Comparison of ENCODE assay signal across 8 cellular contexts in the genomic region with DNA sequence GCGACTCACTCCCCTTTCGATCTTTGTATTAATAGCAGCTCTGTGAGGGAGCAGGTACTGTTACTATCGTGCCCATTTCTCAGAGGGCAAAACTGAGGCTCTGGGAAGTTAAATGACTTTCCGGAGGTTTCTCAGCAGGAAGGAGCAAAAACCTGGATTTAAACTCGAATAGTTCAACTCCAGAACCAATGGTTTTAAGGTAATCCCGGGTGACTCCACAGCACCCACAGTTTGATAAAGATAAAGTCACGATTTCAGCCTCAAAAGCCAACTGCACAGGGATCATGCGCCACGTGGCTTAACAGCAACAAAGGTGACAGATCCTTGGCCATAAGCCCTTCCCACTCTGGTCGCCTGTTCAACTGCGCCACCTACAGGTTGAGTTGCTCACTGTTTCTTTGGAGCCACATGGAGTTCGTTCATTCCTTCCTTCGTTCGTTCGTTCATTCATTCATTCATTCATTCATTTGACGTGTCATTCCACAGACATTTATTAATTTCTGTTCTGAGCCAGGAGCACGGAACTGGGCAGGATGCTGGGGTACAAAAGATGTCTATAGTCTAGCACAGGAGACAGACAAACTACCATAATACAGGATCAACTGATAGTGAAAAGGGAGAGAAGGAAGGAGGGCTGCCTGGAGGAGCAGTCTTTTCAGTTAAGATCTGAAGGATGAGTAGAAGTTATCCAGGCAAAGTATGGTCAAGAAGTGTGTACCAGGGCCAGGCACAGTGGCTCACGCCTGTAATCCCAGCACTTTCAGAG.
DNase-seq lines count a peak whose midpoint lies in the region; ATAC-seq, FAIRE-seq and TF ChIP-seq lines count a peak whose summit lies in the region.

No MANE protein-coding gene starts in this region.

- H3K4me3 Mint-ChIP-seq in activated CD8-positive, alpha-beta memory T cell treated with anti-CD3 and anti-CD28 coated beads, Interleukin-2, amount 10 ng/mL, durations not matched to agents 7 days and 5 days = no peak overlapping the region
- H3K4me3 Mint-ChIP-seq in neural progenitor cell = no peak overlapping the region

- H3K9ac ChIP-seq in neural progenitor cell = no peak overlapping the region

- peaks cover 39% of the 10 kb centered on the region for H3K27me3 Mint-ChIP-seq in activated CD8-positive, alpha-beta memory T cell treated with anti-CD3 and anti-CD28 coated beads, Interleukin-2, amount 10 ng/mL, durations not matched to agents 7 days and 5 days
- peaks cover 10% of the 10 kb centered on the region for H3K27me3 Mint-ChIP-seq in neural progenitor cell (ENCODE audit: insufficient read depth, low read depth)

- H3K4me1 ChIP-seq in neural progenitor cell (peaks cover 5% of the 10 kb centered on the region), tibial nerve (peaks cover 0 to 11% (median 4%) of the 10 kb centered on the region in 4 donors)

- no peak overlapping the region for H3K4me2 ChIP-seq in neural progenitor cell

- CTCF ChIA-PET in activated CD8-positive, alpha-beta memory T cell treated with anti-CD3 and anti-CD28 coated beads, Interleukin-2, amount 10 ng/mL, durations not matched to agents 7 days and 5 days (lab: Charles Lee) = interaction anchor here (0.5 kb wide), 1 partner anchor 1365 kb away, joined by 3 read pairs; no protein-coding TSS in a partner anchor

- no peak overlapping the region for H3K27ac Mint-ChIP-seq in activated CD8-positive, alpha-beta memory T cell treated with anti-CD3 and anti-CD28 coated beads, Interleukin-2, amount 10 ng/mL, durations not matched to agents 7 days and 5 days
- no peak overlapping the region for H3K27ac Mint-ChIP-seq in neural progenitor cell

- H3K36me3 ChIP-seq in neural progenitor cell = no peaks in the 10 kb centered on the region
- no peaks in the 10 kb centered on the region for H3K36me3 ChIP-seq in tibial nerve

- H3K4me1 Mint-ChIP-seq in activated CD8-positive, alpha-beta memory T cell treated with anti-CD3 and anti-CD28 coated beads, Interleukin-2, amount 10 ng/mL, durations not matched to agents 7 days and 5 days = peaks cover 8% of the 10 kb centered on the region
- no peaks in the 10 kb centered on the region for H3K4me1 Mint-ChIP-seq in neural progenitor cell

- peak; percentile 61 for TF ChIP-seq CTCF in fibroblast of the aortic adventitia (IDR thresholded peaks at IDR 0.05; ENCODE audit: insufficient read depth, low read length)
- peak; percentile 90 for TF ChIP-seq CTCF in neural progenitor cell (IDR thresholded peaks at IDR 0.05)
- TF ChIP-seq CTCF in tibial nerve (IDR thresholded peaks at IDR 0.05) = peak; percentile 33 to 58 (median 45)

- H3K27ac ChIP-seq in neural progenitor cell = no peak overlapping the region
- H3K27ac ChIP-seq in tibial nerve = no peak overlapping the region

- WGBS in tibial nerve, 2 donors = 20% methylated on average over 18 of the region's 18 CpGs

- peak; percentile 74 for ATAC-seq in activated CD8-positive, alpha-beta memory T cell treated with anti-CD3 and anti-CD28 coated beads, Interleukin-2, amount 10 ng/mL, durations not matched to agents 7 days and 5 days
- no peak for ATAC-seq in HG02938 (IDR thresholded peaks at IDR 0.05; ENCODE audit: unreplicated experiment)

- H3K9me3 ChIP-seq in neural progenitor cell (ENCODE audit: low read depth) (no peaks in the 10 kb centered on the region), tibial nerve (no peaks in the 10 kb centered on the region)

- TF ChIP-seq POLR2A in GM12891 (IDR thresholded peaks at IDR 0.05; ENCODE audit: low read depth, low read length) (no peak), tibial nerve (IDR thresholded peaks at IDR 0.05) (no peak)

- H3K27me3 ChIP-seq in neural progenitor cell = peaks cover 13% of the 10 kb centered on the region
- H3K27me3 ChIP-seq in tibial nerve = peaks cover 0 to 11% of the 10 kb centered on the region in 2 donors

- no peaks in the 10 kb centered on the region for H4K20me1 ChIP-seq in neural progenitor cell (ENCODE audit: low read depth)

- no peaks in the 10 kb centered on the region for H3K36me3 Mint-ChIP-seq in activated CD8-positive, alpha-beta memory T cell treated with anti-CD3 and anti-CD28 coated beads, Interleukin-2, amount 10 ng/mL, durations not matched to agents 7 days and 5 days
- no peaks in the 10 kb centered on the region for H3K36me3 Mint-ChIP-seq in neural progenitor cell

- no peak overlapping the region for H2AFZ ChIP-seq in neural progenitor cell (replicated peaks)

- H3F3A ChIP-seq in neural progenitor cell (ENCODE audit: low read depth) = no peaks in the 10 kb centered on the region

- no peaks in the 10 kb centered on the region for H3K79me2 ChIP-seq in neural progenitor cell (ENCODE audit: low read depth)

- no peak for TF ChIP-seq EP300 in tibial nerve (IDR thresholded peaks at IDR 0.05)

- peak; percentile 52 for FAIRE-seq in GM12891 (lab: Jason Lieb, UNC)

- H3K4me3 ChIP-seq in fibroblast of the aortic adventitia (ENCODE audit: low read depth, low read length) (peak overlapping the region; percentile 28), neural progenitor cell (no peak overlapping the region), tibial nerve (peak overlapping the region in 1 of 4 donors; percentile 18)

- peak; percentile 68 for DNase-seq in AG08395 (ENCODE audit: low spot score)
- DNase-seq in GM12891 (ENCODE audit: insufficient read length, low spot score) = peak; percentile 52
- peak; percentile 71 for DNase-seq in NCI-H460 (ENCODE audit: extremely low read depth, low read depth)
- peak; percentile 76 for DNase-seq in activated CD8-positive, alpha-beta memory T cell treated with anti-CD3 and anti-CD28 coated beads, Interleukin-2, amount 10 ng/mL, durations not matched to agents 7 days and 5 days
- DNase-seq in fibroblast of the aortic adventitia (ENCODE audit: low read depth) = peak; percentile 67
- peak; percentile 81 for DNase-seq in neural progenitor cell (ENCODE audit: low spot score)
- peak; percentile 54 to 78 for DNase-seq in tibial nerve (ENCODE audit: low spot score in 2 of 2)

- no peaks in the 10 kb centered on the region for H3K9me3 Mint-ChIP-seq in activated CD8-positive, alpha-beta memory T cell treated with anti-CD3 and anti-CD28 coated beads, Interleukin-2, amount 10 ng/mL, durations not matched to agents 7 days and 5 days (ENCODE audit: low read depth)
- no peaks in the 10 kb centered on the region for H3K9me3 Mint-ChIP-seq in neural progenitor cell

TF ChIP-seq in GM12891, 5 proteins besides CTCF, POLR2A, EP300 and RAD21:
- TF ChIP-seq SPI1 (IDR thresholded peaks at IDR 0.05; ENCODE audit: low read depth, low read length) (no peak), TAF1 (IDR thresholded peaks at IDR 0.05; ENCODE audit: low read depth, low read length) (no peak), POLR2AphosphoS5 (IDR thresholded peaks at IDR 0.05; ENCODE audit: low read depth, low read length) (no peak), POU2F2 (IDR thresholded peaks at IDR 0.05; ENCODE audit: low read depth, low read length) (no peak), PAX5 (IDR thresholded peaks at IDR 0.05; ENCODE audit: insufficient read depth, low read length, severe bottlenecking) (no peak)
